In the genomic region with DNA sequence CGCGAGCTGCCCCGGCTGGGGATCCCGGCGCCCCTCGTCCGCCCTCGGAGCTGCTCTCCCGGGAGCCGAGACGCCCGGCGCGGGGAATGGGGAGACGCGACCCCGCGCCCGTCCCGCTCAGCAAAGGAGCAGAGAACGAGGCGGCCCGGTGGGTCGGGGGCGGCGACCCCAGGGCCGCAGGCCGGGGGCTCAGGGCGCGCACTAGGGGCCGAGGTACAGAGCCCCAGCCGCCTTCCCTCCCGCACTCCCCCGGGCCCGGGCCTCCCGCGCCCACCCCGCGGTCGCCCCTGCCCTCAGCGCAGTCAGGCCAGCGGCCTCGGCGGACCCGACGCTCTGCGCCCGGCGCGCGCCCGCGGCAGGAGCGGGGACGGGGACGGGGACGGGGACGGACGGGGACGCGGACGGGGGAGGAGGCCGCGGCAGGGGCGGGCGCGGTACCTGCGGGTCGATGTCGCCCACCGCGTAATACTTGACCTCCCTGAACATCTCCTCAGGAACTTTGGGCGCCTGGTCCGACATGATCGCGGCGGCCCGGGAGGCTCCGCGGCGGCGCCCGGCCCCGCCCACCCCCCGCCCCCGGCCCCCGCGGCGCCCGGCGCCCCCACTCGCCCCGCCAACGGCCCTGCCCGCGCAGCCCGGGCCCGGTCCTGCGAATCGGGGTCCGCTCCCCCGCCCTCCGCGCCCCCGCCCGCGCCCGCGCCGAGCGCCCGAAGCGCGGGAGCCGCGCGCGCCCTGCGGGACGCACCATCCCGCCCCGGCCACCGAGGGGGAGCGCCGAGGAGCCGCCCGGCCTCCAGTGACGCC, we compare ENCODE assay signal across 8 cellular contexts. TPM values are rescaled to one million over a fixed set of nuclear protein-coding genes. Genes with fewer than 3 reads are reported as not detected.
A peak's percentile ranks its signal among the peaks of the same experiment; 100 is the strongest.
DNase-seq lines count a peak whose midpoint lies in the region; ATAC-seq and TF ChIP-seq lines count a peak whose summit lies in the region.

A gene with protein sequence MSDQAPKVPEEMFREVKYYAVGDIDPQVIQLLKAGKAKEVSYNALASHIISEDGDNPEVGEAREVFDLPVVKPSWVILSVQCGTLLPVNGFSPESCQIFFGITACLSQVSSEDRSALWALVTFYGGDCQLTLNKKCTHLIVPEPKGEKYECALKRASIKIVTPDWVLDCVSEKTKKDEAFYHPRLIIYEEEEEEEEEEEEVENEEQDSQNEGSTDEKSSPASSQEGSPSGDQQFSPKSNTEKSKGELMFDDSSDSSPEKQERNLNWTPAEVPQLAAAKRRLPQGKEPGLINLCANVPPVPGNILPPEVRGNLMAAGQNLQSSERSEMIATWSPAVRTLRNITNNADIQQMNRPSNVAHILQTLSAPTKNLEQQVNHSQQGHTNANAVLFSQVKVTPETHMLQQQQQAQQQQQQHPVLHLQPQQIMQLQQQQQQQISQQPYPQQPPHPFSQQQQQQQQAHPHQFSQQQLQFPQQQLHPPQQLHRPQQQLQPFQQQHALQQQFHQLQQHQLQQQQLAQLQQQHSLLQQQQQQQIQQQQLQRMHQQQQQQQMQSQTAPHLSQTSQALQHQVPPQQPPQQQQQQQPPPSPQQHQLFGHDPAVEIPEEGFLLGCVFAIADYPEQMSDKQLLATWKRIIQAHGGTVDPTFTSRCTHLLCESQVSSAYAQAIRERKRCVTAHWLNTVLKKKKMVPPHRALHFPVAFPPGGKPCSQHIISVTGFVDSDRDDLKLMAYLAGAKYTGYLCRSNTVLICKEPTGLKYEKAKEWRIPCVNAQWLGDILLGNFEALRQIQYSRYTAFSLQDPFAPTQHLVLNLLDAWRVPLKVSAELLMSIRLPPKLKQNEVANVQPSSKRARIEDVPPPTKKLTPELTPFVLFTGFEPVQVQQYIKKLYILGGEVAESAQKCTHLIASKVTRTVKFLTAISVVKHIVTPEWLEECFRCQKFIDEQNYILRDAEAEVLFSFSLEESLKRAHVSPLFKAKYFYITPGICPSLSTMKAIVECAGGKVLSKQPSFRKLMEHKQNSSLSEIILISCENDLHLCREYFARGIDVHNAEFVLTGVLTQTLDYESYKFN (minus strand): TSS at position 714 of the 804 bp plus-strand sequence. CDS start 195 bp downstream, at position 519.

- H3K27ac ChIP-seq in neural progenitor cell = peak within 1 kb of the TSS; percentile 100
- peak within 1 kb of the TSS; percentile 91 for H3K27ac ChIP-seq in thymus (ENCODE audit: low read depth)

- H3K9me3 Mint-ChIP-seq in neural progenitor cell = no peaks in the 10 kb centered on the region

- peaks cover 7% of the 10 kb centered on the region for H3K36me3 Mint-ChIP-seq in neural progenitor cell

- H3K4me2 ChIP-seq in neural progenitor cell = peak within 1 kb of the TSS; percentile 89

- H3K36me3 ChIP-seq in BJ (ENCODE audit: control insufficient read depth, insufficient read depth, low read length) (peaks cover 4% of the 10 kb centered on the region), neural progenitor cell (no peaks in the 10 kb centered on the region), thymus (ENCODE audit: control insufficient read depth, insufficient read depth) (peaks cover 23% of the 10 kb centered on the region)

- peaks cover 27% of the 10 kb centered on the region for H4K20me1 ChIP-seq in neural progenitor cell (ENCODE audit: low read depth)

- peak within 1 kb of the TSS; percentile 99 for H3K27ac Mint-ChIP-seq in neural progenitor cell

- WGBS in thymus = under 1% methylated on average over 127 of the region's 128 CpGs

- peak within 1 kb of the TSS; percentile 99 for H3K9ac ChIP-seq in neural progenitor cell

- H3K9me3 ChIP-seq in neural progenitor cell (ENCODE audit: low read depth) = no peaks in the 10 kb centered on the region
- H3K9me3 ChIP-seq in thymus (ENCODE audit: control insufficient read depth) = no peaks in the 10 kb centered on the region

- TF ChIP-seq CTCF in BJ (IDR thresholded peaks at IDR 0.05; ENCODE audit: insufficient read depth, low read depth, low read length) (no peak), fibroblast of pulmonary artery (IDR thresholded peaks at IDR 0.05; ENCODE audit: low read length, missing control alignments) (no peak), neural progenitor cell (IDR thresholded peaks at IDR 0.05) (no peak)

- H3K4me1 ChIP-seq in neural progenitor cell (no peaks in the 10 kb centered on the region), thymus (ENCODE audit: control insufficient read depth, insufficient read depth, low read length) (peaks cover 18% of the 10 kb centered on the region)

- POLR2A ChIA-PET in BJ (lab: Charles Lee) = no interaction called here

- H3K27me3 ChIP-seq in BJ (ENCODE audit: control insufficient read depth, insufficient read depth, low read length) (no peaks in the 10 kb centered on the region), neural progenitor cell (no peaks in the 10 kb centered on the region), thymus (ENCODE audit: control insufficient read depth, insufficient read depth) (no peaks in the 10 kb centered on the region)

- peak within 1 kb of the TSS; percentile 98 for H2AFZ ChIP-seq in neural progenitor cell (replicated peaks)

- ATAC-seq in GM18858 (IDR thresholded peaks at IDR 0.05; ENCODE audit: unreplicated experiment) (peak; percentile 34), HG03045 (IDR thresholded peaks at IDR 0.05; ENCODE audit: unreplicated experiment) (peak; percentile 74)

- no peak for DNase-seq in BJ (ENCODE audit: low read depth)
- peak; percentile 48 for DNase-seq in NCI-H510A treated with DMSO at 0.1 percent for 48 hours (lab: John Stamatoyannopoulos, UW)
- peak; percentile 49 to 68 for DNase-seq in activated T-cell treated with anti-CD3 and anti-CD28 coated beads, Interleukin-2, amount 50 U/mL, for 48 hours
- peak; percentile 39 for DNase-seq in fibroblast of pulmonary artery (ENCODE audit: low read depth)
- peak; percentile 92 for DNase-seq in neural progenitor cell (ENCODE audit: low spot score)

- CTCF ChIA-PET in BJ (lab: Yijun Ruan, JAX) = interaction anchor here (0.9 kb wide), 1 partner anchor 342 kb away, joined by 4 read pairs; no protein-coding TSS in a partner anchor

- peak within 1 kb of the TSS; percentile 99 for H3K4me3 Mint-ChIP-seq in neural progenitor cell

- peak within 1 kb of the TSS; percentile 78 for H3K4me3 ChIP-seq in BJ (ENCODE audit: low read depth, low read length)
- H3K4me3 ChIP-seq in fibroblast of pulmonary artery (replicated peaks; ENCODE audit: low read depth, low read length) = peak within 1 kb of the TSS; percentile 80
- peak within 1 kb of the TSS; percentile 93 for H3K4me3 ChIP-seq in neural progenitor cell
- H3K4me3 ChIP-seq in thymus (ENCODE audit: low read length) = peak within 1 kb of the TSS; percentile 80

- peaks cover 16% of the 10 kb centered on the region for H3F3A ChIP-seq in neural progenitor cell (ENCODE audit: low read depth)

- H3K79me2 ChIP-seq in neural progenitor cell (ENCODE audit: low read depth) = peaks cover 65% of the 10 kb centered on the region

- peaks cover 13% of the 10 kb centered on the region for H3K4me1 Mint-ChIP-seq in neural progenitor cell

- H3K27me3 Mint-ChIP-seq in neural progenitor cell (ENCODE audit: insufficient read depth, low read depth) = peaks cover 6% of the 10 kb centered on the region

RNA-seq across cellular contexts. Expression of the gene that starts here (rescaled TPM):
- 4.0 and 4.6 TPM in 2 replicates for polyA plus RNA-seq in BJ (2011; rRNA removed)
- polyA minus RNA-seq in BJ (2011; rRNA and poly(A)+ RNA removed) = 2.5 and 3.1 TPM in 2 replicates
- 22.3 and 26.1 TPM in 2 replicates for total RNA-seq in neural progenitor cell (ENCODE audit: low replicate concordance)
- 24.8 TPM for polyA plus RNA-seq in thymus
